In genomic region chr10:349081-349480, GRCh38 we compare ENCODE assay signal across 18 cellular contexts.
"Had no signal": no experiment of that assay in that cellular context is flagged by ENCODE, and none has a peak within 500 bp of the region (broad histone marks: within the 10 kb centered on the region; RNA-seq: fewer than 3 reads in every experiment).

No MANE protein-coding gene starts in this region.

- H3K4me1 Mint-ChIP-seq: nephron progenitor cell had no signal

- H3K4me1 ChIP-seq: colonic mucosa, left ventricle myocardium inferior, psoas muscle had no signal

- H3K4me3 ChIP-seq: colonic mucosa, hepatocyte, left ventricle myocardium inferior, lung, psoas muscle, skin epidermis had no signal

- H3K4me2 ChIP-seq: hepatocyte had no signal

- H3K27me3 Mint-ChIP-seq: naive thymus-derived CD4-positive, alpha-beta T cell had no signal

- H3K27me3 ChIP-seq: colonic mucosa, hepatocyte, neutrophil had no signal

- H3K36me3 ChIP-seq: colonic mucosa, neutrophil had no signal

- DNase-seq: colonic mucosa; dermis blood vessel endothelial cell; erythroblast; foreskin melanocyte; kidney; left cardiac atrium; left ventricle myocardium inferior; mesendoderm; naive thymus-derived CD4-positive, alpha-beta T cell; nephron progenitor cell; psoas muscle; stimulated activated CD4-positive, alpha-beta T cell treated with anti-CD3 and anti-CD28 coated beads, Interleukin-12 subunit alpha, Interleukin-12 subunit beta, amount 100 ng/mL, for 4 hours; stimulated activated naive CD4-positive, alpha-beta T cell; trophoblast cell had no signal

- H3K27ac ChIP-seq: colonic mucosa, hepatocyte, left ventricle myocardium inferior, neutrophil, psoas muscle, skin epidermis had no signal

- H3K9me3 ChIP-seq: colonic mucosa, left ventricle myocardium inferior, neutrophil, psoas muscle had no signal

- H2AFZ ChIP-seq: hepatocyte had no signal

- H3K4me3 Mint-ChIP-seq: naive thymus-derived CD4-positive, alpha-beta T cell; nephron progenitor cell had no signal
